ENCODE assay signal across 14 cellular contexts in the genomic region with DNA sequence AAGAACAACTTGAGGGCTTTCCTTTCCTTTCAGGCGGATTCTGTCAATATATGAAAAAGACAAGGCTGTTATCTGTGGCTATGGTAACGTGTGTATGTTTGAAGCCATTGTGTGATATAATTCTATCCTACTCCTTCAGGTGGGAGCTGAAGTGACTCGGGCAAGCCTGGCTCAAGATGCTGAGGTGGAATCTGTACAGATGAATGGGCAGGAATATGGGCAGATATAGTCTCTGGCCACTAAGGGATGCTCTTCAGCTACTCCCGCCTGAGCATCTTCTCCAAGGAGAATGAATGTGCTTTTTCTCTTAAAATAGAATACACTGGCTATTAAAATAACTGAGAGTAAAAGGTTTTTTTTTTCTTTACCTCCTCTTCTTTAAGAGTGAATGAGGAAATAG.
"Had no signal": no experiment of that assay in that cellular context is flagged by ENCODE, and none has a peak within 500 bp of the region (broad histone marks: within the 10 kb centered on the region; RNA-seq: fewer than 3 reads in every experiment).

No MANE protein-coding gene starts in this region.

- H3K4me1 ChIP-seq: adrenal gland, spleen, tibial nerve had no signal

- H3K36me3 ChIP-seq: adrenal gland, spleen, tibial nerve had no signal

- H3K4me3 ChIP-seq: adrenal gland, spleen, tibial nerve had no signal

- DNase-seq: activated naive CD4-positive, alpha-beta T cell treated with anti-CD3 and anti-CD28 coated beads, Interleukin-2, amount 50 U/mL, for 16 hours; central memory CD4-positive, alpha-beta T cell; cortex of kidney; effector CD8-positive, alpha-beta T cell; kidney; naive B cell; right cardiac atrium; spleen; stimulated activated CD4-positive, alpha-beta T cell treated with anti-CD3 and anti-CD28 coated beads, Interleukin-1b, Interleukin-23, amount 100 ng/mL, for 48 hours; T-helper 17 cell had no signal

- H3K9me3 ChIP-seq: adrenal gland had no signal

- ATAC-seq: activated CD4-positive, CD25-positive, alpha-beta regulatory T cell treated with anti-CD3 and anti-CD28 coated beads, Interleukin-2, amount 50 U/mL, for 24 hours; right cardiac atrium had no signal

- H3K27me3 ChIP-seq: adrenal gland, spleen, tibial nerve had no signal

- H3K27ac ChIP-seq: adrenal gland, epithelial cell of prostate, spleen, tibial nerve had no signal
